ENCODE assay signal across 28 cellular contexts in the genomic region with DNA sequence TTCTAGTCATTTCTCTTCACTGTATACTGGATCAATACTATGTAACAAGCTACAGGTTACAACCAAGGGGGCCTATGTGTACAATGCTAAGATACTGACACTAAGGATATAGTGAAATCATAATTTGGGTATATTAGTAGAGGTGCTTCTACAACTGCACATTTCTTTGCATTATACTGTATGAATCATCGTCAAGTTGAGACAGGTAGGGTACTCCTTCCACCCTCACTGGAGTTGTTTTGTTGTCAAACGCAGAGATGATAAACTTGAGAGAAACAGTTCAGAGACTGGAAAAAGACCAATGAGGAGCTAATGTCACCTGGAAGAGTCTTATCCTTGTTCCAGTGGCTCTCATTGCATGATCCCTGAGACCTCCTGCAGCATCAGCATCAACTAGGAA.
DNase-seq lines count a peak whose midpoint lies in the region; ATAC-seq, FAIRE-seq and TF ChIP-seq lines count a peak whose summit lies in the region.
"Had no signal": no experiment of that assay in that cellular context is flagged by ENCODE, and none has a peak within 500 bp of the region (broad histone marks: within the 10 kb centered on the region; RNA-seq: fewer than 3 reads in every experiment).

No MANE protein-coding gene starts in this region.

- no peak overlapping the region for H2BK120ac ChIP-seq in mesendoderm (ENCODE audit: low read depth, low read length)

- no peak overlapping the region for H4K8ac ChIP-seq in mesendoderm (ENCODE audit: low read depth, low read length)

- H4K5ac ChIP-seq in mesendoderm (ENCODE audit: low read length), result no peak overlapping the region

- TF ChIP-seq CTCF in RWPE1 (conservative IDR thresholded peaks at IDR 0.05; ENCODE audit: low read depth), result no peak
- no peak for TF ChIP-seq CTCF in bronchial epithelial cell (IDR thresholded peaks at IDR 0.05; ENCODE audit: insufficient read depth, low read length, severe bottlenecking)
- no peak for TF ChIP-seq CTCF in D721Med (IDR thresholded peaks at IDR 0.05; ENCODE audit: insufficient read depth, missing control alignments)

- H3K27ac ChIP-seq in RWPE1 (no peak overlapping the region), mesendoderm (ENCODE audit: low read depth, low read length) (no peak overlapping the region)
- H3K27ac ChIP-seq: BLaER1 treated with 17β-estradiol and CSF1 and Interleukin-3, amounts not matched to agents 10 nM and 100 nM; C4-2B had no signal

- no peaks in the 10 kb centered on the region for H3K79me2 ChIP-seq in mesendoderm (ENCODE audit: control insufficient read depth, insufficient read depth, low read length)

- no peak overlapping the region for H3K56ac ChIP-seq in mesendoderm (ENCODE audit: low read length)

- no peak overlapping the region for H3K4me2 ChIP-seq in mesendoderm (ENCODE audit: low read length)
- H3K4me2 ChIP-seq: BLaER1 treated with 17β-estradiol and CSF1 and Interleukin-3, amounts not matched to agents 10 nM and 100 nM had no signal

- peak; percentile 41 for ATAC-seq in esophagus mucosa
- ATAC-seq: CD8-positive, alpha-beta T cell; GM12878 had no signal

- POLR2A ChIA-PET in RWPE1 (lab: Yijun Ruan, JAX; ENCODE audit: low non-redundant PET), result no interaction called here

- no peak overlapping the region for H2BK5ac ChIP-seq in mesendoderm (ENCODE audit: low read length)

- no peak overlapping the region for H3K4me3 ChIP-seq in bronchial epithelial cell (ENCODE audit: low read depth, low read length)
- no peak overlapping the region for H3K4me3 ChIP-seq in mesendoderm (ENCODE audit: low read length)
- H3K4me3 ChIP-seq: BLaER1 treated with 17β-estradiol and CSF1 and Interleukin-3, amounts not matched to agents 10 nM and 100 nM; GM12878 had no signal

- no peaks in the 10 kb centered on the region for H3K79me1 ChIP-seq in mesendoderm (ENCODE audit: low read length)

- H3K4ac ChIP-seq in mesendoderm (ENCODE audit: low read depth, low read length), result no peak overlapping the region

- DNase-seq in HPDE6-E6E7 (ENCODE audit: extremely low spot score) (peak; percentile 68), RWPE1 (ENCODE audit: low spot score) (peak; percentile 31), bronchial epithelial cell (ENCODE audit: low read depth) (peak; percentile 70), AML-193 (lab: John Stamatoyannopoulos, UW) (no peak), mesendoderm (no peak), NCI-H748 (lab: John Stamatoyannopoulos, UW; ENCODE audit: unreplicated experiment) (no peak), D721Med (ENCODE audit: insufficient read length, low spot score) (no peak)
- DNase-seq: 8988T; ACHN; Caco-2; Calu3; CD4-positive, alpha-beta T cell; CD8-positive, alpha-beta T cell; DMS 273 treated with DMSO at 0.1 percent for 48 hours; DMS153; DMS53; DMS79; DND-41; EL; GDM1 had no signal

- H3K9ac ChIP-seq in mesendoderm (ENCODE audit: low read length), result no peak overlapping the region
- H3K9ac ChIP-seq: BLaER1 treated with 17β-estradiol and CSF1 and Interleukin-3, amounts not matched to agents 10 nM and 100 nM had no signal

- H3K4me1 ChIP-seq in mesendoderm (ENCODE audit: control insufficient read depth, low read depth, low read length), result peaks cover 2% of the 10 kb centered on the region
- H3K4me1 ChIP-seq: BLaER1 treated with 17β-estradiol and CSF1 and Interleukin-3, amounts not matched to agents 10 nM and 100 nM; Caco-2 had no signal

- FAIRE-seq in bronchial epithelial cell (lab: Jason Lieb, UNC), result peak; percentile 52
- no peak for FAIRE-seq in D721Med (lab: Jason Lieb, UNC)
- FAIRE-seq: A204.1, GM12878, GM12892, GM18507, GM19239 had no signal

- no peak overlapping the region for H3K23ac ChIP-seq in mesendoderm (ENCODE audit: low read length)

- CTCF ChIA-PET in RWPE1 (lab: Yijun Ruan, JAX), result no interaction called here

- no peak overlapping the region for H3K18ac ChIP-seq in mesendoderm (ENCODE audit: low read length)

- H3K27me3 ChIP-seq in bronchial epithelial cell (ENCODE audit: control insufficient read depth, insufficient read depth, low read length) (no peaks in the 10 kb centered on the region), mesendoderm (ENCODE audit: insufficient read depth, low read length, poor library complexity) (no peaks in the 10 kb centered on the region)
- H3K27me3 ChIP-seq: BLaER1 treated with 17β-estradiol and CSF1 and Interleukin-3, amounts not matched to agents 10 nM and 100 nM had no signal

- H2AK5ac ChIP-seq in mesendoderm (ENCODE audit: low read length), result no peak overlapping the region

- H2BK15ac ChIP-seq in mesendoderm (replicated peaks; ENCODE audit: low read depth), result no peak overlapping the region

- H3K36me3 ChIP-seq in bronchial epithelial cell (ENCODE audit: control insufficient read depth, insufficient read depth, low read length) (no peaks in the 10 kb centered on the region), mesendoderm (ENCODE audit: control insufficient read depth, insufficient read depth, low read length) (no peaks in the 10 kb centered on the region)
- H3K36me3 ChIP-seq: BLaER1 treated with 17β-estradiol and CSF1 and Interleukin-3, amounts not matched to agents 10 nM and 100 nM had no signal

- WGBS in mesendoderm (ENCODE audit: extremely low coverage, insufficient coverage, low lambda C conversion rate), result no CpG with 5 or more reads among the region's 2 CpGs

Comparison
In these comparisons a context has a peak if more than half of its experiments do, and no peak if none do; other contexts are left out.
1. DNase-seq: peak in HPDE6-E6E7 (single experiment), RWPE1 (single experiment) and bronchial epithelial cell (single experiment); none in AML-193 (0 of 2), mesendoderm (single experiment), NCI-H748 (single experiment) and D721Med (single experiment).